In the genomic region with DNA sequence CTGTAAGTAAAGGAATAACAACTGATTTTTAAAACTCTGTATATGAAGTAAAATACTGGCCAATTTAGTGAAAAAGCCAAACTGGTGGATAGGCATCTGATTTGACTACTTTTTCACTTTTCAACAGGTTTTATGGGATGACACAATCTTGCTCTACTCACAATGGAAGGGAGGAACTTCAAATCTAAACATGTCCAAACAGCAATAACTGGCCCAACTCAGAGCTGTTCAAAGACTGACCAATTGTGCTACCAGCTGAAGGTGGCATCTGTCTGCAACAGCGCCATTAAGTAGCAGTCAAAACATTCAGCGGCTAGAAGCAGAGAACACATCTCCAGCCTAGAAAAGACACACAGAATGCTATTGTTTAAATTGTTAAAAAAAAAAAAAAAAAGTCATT, we compare ENCODE assay signal across 23 cellular contexts. TPM values are rescaled to one million over a fixed set of nuclear protein-coding genes. Genes with fewer than 3 reads are reported as not detected.
DNase-seq lines count a peak whose midpoint lies in the region; ATAC-seq and TF ChIP-seq lines count a peak whose summit lies in the region.
"Had no signal": no experiment of that assay in that cellular context is flagged by ENCODE, and none has a peak within 500 bp of the region (broad histone marks: within the 10 kb centered on the region; RNA-seq: fewer than 3 reads in every experiment).

No MANE protein-coding gene starts in this region.

- H3K4me3 ChIP-seq in mammary epithelial cell (replicated peaks in 1 of 3; ENCODE audit: insufficient read depth in 1 of 3, low read depth in 2 of 3, low read length in 3 of 3) (no peak overlapping the region), vagina (no peak overlapping the region)
- H3K4me3 ChIP-seq: adrenal gland, tibial nerve had no signal

- 0% methylated on average over 2 of the region's 2 CpGs for WGBS in mammary epithelial cell (ENCODE audit: low coverage, missing lambda C conversion rate)

- peaks cover 3% of the 10 kb centered on the region for H3K79me2 ChIP-seq in mammary epithelial cell (ENCODE audit: insufficient read depth, low read length)

- CTCF ChIA-PET in mammary epithelial cell (lab: Charles Lee; ENCODE audit: low non-redundant PET) = interaction anchor here (0.6 to 0.7 kb wide), 3 partner anchors 23 to 42 kb away, joined by 3 to 10 read pairs (median 4); no protein-coding TSS in a partner anchor

- no TSS peak for BruUV-seq in mammary epithelial cell (replicated peaks; lab: Mats Ljungman, UMichigan)

- H4K20me1 ChIP-seq in mammary epithelial cell (ENCODE audit: insufficient read depth, low read length) = no peaks in the 10 kb centered on the region

- no peak for TF ChIP-seq POLR2A in vagina (IDR thresholded peaks at IDR 0.05)

- no peaks in the 10 kb centered on the region for H3K27me3 ChIP-seq in mammary epithelial cell (ENCODE audit: insufficient read depth, low read length)
- H3K27me3 ChIP-seq in vagina = no peaks in the 10 kb centered on the region
- H3K27me3 ChIP-seq: adrenal gland, tibial nerve had no signal

- no peaks in the 10 kb centered on the region for H3K36me3 ChIP-seq in mammary epithelial cell (ENCODE audit: insufficient read depth, low read length)
- H3K36me3 ChIP-seq in vagina = no peaks in the 10 kb centered on the region
- H3K36me3 ChIP-seq: adrenal gland, tibial nerve had no signal

- intact Hi-C loops in mammary epithelial cell (cut with micrococcal nuclease) (no loop called here), vagina (cut with DNase I) (loop anchor here (10.0 kb wide), 1 partner anchor 1395 kb away; no protein-coding TSS in a partner anchor)

- DNase-seq in COLO829 (ENCODE audit: low spot score) = peak; percentile 44
- peak; percentile 5 for DNase-seq in HT1080 (ENCODE audit: low read depth)
- peak; percentile 91 for DNase-seq in mammary epithelial cell
- peak; percentile 9 for DNase-seq in left kidney (ENCODE audit: low read depth, low spot score)
- no peak for DNase-seq in vagina (ENCODE audit: extremely low spot score in 2 of 2)
- DNase-seq: activated CD4-positive, alpha-beta T cell treated with anti-CD3 and anti-CD28 coated beads, Interleukin-2, amount 50 U/mL, for 48 hours; activated gamma-delta T cell; activated T-cell treated with anti-CD3 and anti-CD28 coated beads for 4 hours; adrenal gland; CD4-positive, alpha-beta T cell; DND-41; left cardiac atrium; NCI-H2171; NCI-H526 treated with DMSO at 0.1 percent for 48 hours; small intestine; stimulated activated naive CD4-positive, alpha-beta T cell treated with Interleukin-2 at 50 U/mL for 16 hours had no signal

- H2AFZ ChIP-seq in mammary epithelial cell (ENCODE audit: low read depth, low read length) = peak overlapping the region; percentile 40

- dilution Hi-C loops in mammary epithelial cell (cut with HindIII; ENCODE audit: low sequenced_read_pairs) = loop anchor here (25.0 kb wide), 1 partner anchor 513 kb away; no protein-coding TSS in a partner anchor

- no peak overlapping the region for H3K9ac ChIP-seq in mammary epithelial cell (ENCODE audit: insufficient read depth, low read length)
- H3K9ac ChIP-seq: KMS-11 had no signal

- no peak for ATAC-seq in HG03469 (IDR thresholded peaks at IDR 0.05; ENCODE audit: unreplicated experiment)
- no peak for ATAC-seq in HG02642 (IDR thresholded peaks at IDR 0.05; ENCODE audit: poor library complexity, unreplicated experiment)
- ATAC-seq in GM18867 (IDR thresholded peaks at IDR 0.05; ENCODE audit: unreplicated experiment) = no peak
- ATAC-seq: left cardiac atrium, Panc1, WTC11 had no signal

- in situ Hi-C loops in mammary epithelial cell (cut with MboI; ENCODE audit: low sequenced_read_pairs in 2 of 2) = loop anchor here in 1 of 2 donors (25.0 kb wide), 1 partner anchor 163 kb away; no protein-coding TSS in a partner anchor

- TF ChIP-seq CTCF in mammary epithelial cell (conservative IDR thresholded peaks at IDR 0.05 in 1 of 2, IDR thresholded peaks at IDR 0.05 in 1 of 2; ENCODE audit: extremely low read depth in 1 of 2, insufficient read depth in 1 of 2, low read depth in 1 of 2, low read length in 2 of 2) = no peak
- no peak for TF ChIP-seq CTCF in vagina (IDR thresholded peaks at IDR 0.05)

- H3K9me3 ChIP-seq in mammary epithelial cell (replicated peaks; ENCODE audit: insufficient read depth, low read length) (no peaks in the 10 kb centered on the region), vagina (no peaks in the 10 kb centered on the region)
- H3K9me3 ChIP-seq: adrenal gland, tibial nerve had no signal

- peak overlapping the region; percentile 65 for H3K4me2 ChIP-seq in mammary epithelial cell (ENCODE audit: insufficient read depth, low read depth, low read length)
- H3K4me2 ChIP-seq: KMS-11 had no signal

- H3K27ac ChIP-seq in mammary epithelial cell (ENCODE audit: insufficient read depth, low read depth, low read length) (no peak overlapping the region), vagina (no peak overlapping the region)
- H3K27ac ChIP-seq: adrenal gland, KMS-11, tibial nerve had no signal

- peaks cover 12% of the 10 kb centered on the region for H3K4me1 ChIP-seq in mammary epithelial cell (ENCODE audit: insufficient read depth, low read length)
- peaks cover 36% of the 10 kb centered on the region for H3K4me1 ChIP-seq in vagina

RNA-seq across cellular contexts. Expression of gene SESN1, which starts 44.6 kb away (rescaled TPM):
- total RNA-seq in HT1080 (2014; rRNA removed; shearing (Covaris generic)) = 24.1 and 26.1 TPM in 2 replicates
- polyA plus RNA-seq in HT1080 (2015; cell fraction: cytosol; rRNA removed) = 38.1 and 43.3 TPM in 2 replicates
- 44.3 and 45.5 TPM in 2 replicates for polyA plus RNA-seq in HT1080 (2015; cell fraction: nucleus; rRNA removed)
- total RNA-seq in mammary epithelial cell (10 to 100 TPM; 13.9 to 37.8 TPM), vagina (58.9 TPM)
- 15.8 TPM for polyA plus RNA-seq in mammary epithelial cell
- 13.7 TPM for polyA minus RNA-seq in mammary epithelial cell

RNA-seq across cellular contexts. Expression of gene CEP57L1, which starts 45.3 kb away (rescaled TPM):
- total RNA-seq in HT1080 (2014; rRNA removed; shearing (Covaris generic)) = 17.1 and 25.5 TPM in 2 replicates
- polyA plus RNA-seq in HT1080 (2015; cell fraction: cytosol; rRNA removed) = 28.3 and 29.0 TPM in 2 replicates
- polyA plus RNA-seq in HT1080 (2015; cell fraction: nucleus; rRNA removed) = 31.6 and 33.5 TPM in 2 replicates
- total RNA-seq in mammary epithelial cell (10 to 100 TPM; 17.7 to 23.6 TPM), vagina (13.5 TPM)
- 11.0 TPM for polyA plus RNA-seq in mammary epithelial cell
- 0.72 TPM for polyA minus RNA-seq in mammary epithelial cell

Comparison
In these comparisons a context has a peak if more than half of its experiments do, and no peak if none do; other contexts are left out.
1. DNase-seq: peak in COLO829 (single experiment), HT1080 (single experiment), mammary epithelial cell (single experiment) and left kidney (single experiment); none in vagina (0 of 2).